Comparison of ENCODE assay signal across 20 cellular contexts in genomic region chr14:100556936-100557505, GRCh38.
"Had no signal": no experiment of that assay in that cellular context is flagged by ENCODE, and none has a peak within 500 bp of the region (broad histone marks: within the 10 kb centered on the region; RNA-seq: fewer than 3 reads in every experiment).

No MANE protein-coding gene starts in this region.

- ATAC-seq: activated CD4-positive, CD25-positive, alpha-beta regulatory T cell treated with anti-CD3 and anti-CD28 coated beads, Interleukin-2, amount 50 U/mL, for 24 hours; activated CD8-positive, alpha-beta T cell treated with anti-CD3 and anti-CD28 coated beads, Interleukin-2, amount 10 ng/mL, durations not matched to agents 7 days and 5 days; body of pancreas; gastrocnemius medialis; stimulated activated naive CD8-positive, alpha-beta T cell treated with anti-CD3 and anti-CD28 coated beads, Interleukin-15, Interleukin-2, amounts not matched to agents 100 U/mL and 50 U/mL, for 24 hours had no signal

- H3K4me3 ChIP-seq: body of pancreas, esophagus squamous epithelium, gastrocnemius medialis, lower lobe of right lung, spleen, upper lobe of left lung had no signal

- H3K36me3 ChIP-seq: esophagus squamous epithelium, gastrocnemius medialis, lower lobe of right lung, spleen, upper lobe of left lung had no signal

- H3K27ac Mint-ChIP-seq: activated CD4-positive, alpha-beta T cell treated with anti-CD3 and anti-CD28 coated beads, Interleukin-2, amount 10 ng/mL, durations not matched to agents 7 days and 5 days; activated naive CD8-positive, alpha-beta T cell treated with anti-CD3 and anti-CD28 coated beads, Interleukin-2, amount 50 U/mL, for 24 hours; activated T-helper 1 cell treated with anti-CD3 and anti-CD28 coated beads, Interleukin-12 subunit alpha, Interleukin-12 subunit beta, Interleukin-2, Interleukin-4 antibody, amounts not matched to agents 30 ng/mL and 10 ng/mL and 1 ng/mL, durations not matched to agents 14 hours and 24 hours and 36 hours; endodermal cell; naive B cell; T-helper 2 cell treated with Interferon-gamma antibody and Interleukin-4, amounts not matched to agents 5 μg/mL and 100 μg/mL, for 36 hours had no signal

- H3K4me1 Mint-ChIP-seq: endodermal cell had no signal

- H3K4me1 ChIP-seq: gastrocnemius medialis, upper lobe of left lung had no signal

- H3K36me3 Mint-ChIP-seq: naive B cell had no signal

- H3K9me3 ChIP-seq: body of pancreas, esophagus squamous epithelium, gastrocnemius medialis, lower lobe of right lung, spleen, upper lobe of left lung had no signal

- DNase-seq: activated CD4-positive, alpha-beta T cell treated with anti-CD3 and anti-CD28 coated beads, Interleukin-2, amount 10 ng/mL, durations not matched to agents 7 days and 5 days; activated CD8-positive, alpha-beta T cell treated with anti-CD3 and anti-CD28 coated beads, Interleukin-2, amount 10 ng/mL, durations not matched to agents 7 days and 5 days; activated gamma-delta T cell; activated naive CD4-positive, alpha-beta T cell treated with anti-CD3 and anti-CD28 coated beads, Interleukin-2, amount 50 U/mL, for 16 hours; activated naive CD8-positive, alpha-beta T cell treated with anti-CD3 and anti-CD28 coated beads, Interleukin-2, amount 50 U/mL, for 24 hours; body of pancreas; endodermal cell; esophagus squamous epithelium; gastrocnemius medialis; left cardiac atrium; naive B cell; spleen; stimulated activated CD4-positive, alpha-beta T cell treated with anti-CD3 and anti-CD28 coated beads, Interleukin-4, amount 100 ng/mL, for 24 hours; stimulated activated naive CD8-positive, alpha-beta T cell treated with anti-CD3 and anti-CD28 coated beads, Interleukin-15, Interleukin-2, amounts not matched to agents 100 U/mL and 50 U/mL, for 24 hours had no signal

- H3K9me3 Mint-ChIP-seq: activated CD4-positive, alpha-beta T cell treated with anti-CD3 and anti-CD28 coated beads, Interleukin-2, amount 10 ng/mL, durations not matched to agents 7 days and 5 days; activated naive CD8-positive, alpha-beta T cell treated with anti-CD3 and anti-CD28 coated beads, Interleukin-2, amount 50 U/mL, for 24 hours; activated T-helper 1 cell treated with anti-CD3 and anti-CD28 coated beads, Interleukin-12 subunit alpha, Interleukin-12 subunit beta, Interleukin-2, Interleukin-4 antibody, amounts not matched to agents 30 ng/mL and 10 ng/mL and 1 ng/mL, durations not matched to agents 14 hours and 24 hours and 36 hours; endodermal cell; naive B cell; T-helper 2 cell treated with Interferon-gamma antibody and Interleukin-4, amounts not matched to agents 5 μg/mL and 100 μg/mL, for 36 hours had no signal

- H3K27me3 Mint-ChIP-seq: activated CD4-positive, alpha-beta T cell treated with anti-CD3 and anti-CD28 coated beads, Interleukin-2, amount 10 ng/mL, durations not matched to agents 7 days and 5 days; activated naive CD8-positive, alpha-beta T cell treated with anti-CD3 and anti-CD28 coated beads, Interleukin-2, amount 50 U/mL, for 24 hours had no signal

- H3K27ac ChIP-seq: body of pancreas, esophagus squamous epithelium, gastrocnemius medialis, lower lobe of right lung, spleen, upper lobe of left lung, VCaP had no signal

- H3K27me3 ChIP-seq: body of pancreas, spleen, upper lobe of left lung had no signal

- H3K4me3 Mint-ChIP-seq: activated CD4-positive, alpha-beta T cell treated with anti-CD3 and anti-CD28 coated beads, Interleukin-2, amount 10 ng/mL, durations not matched to agents 7 days and 5 days; activated CD8-positive, alpha-beta T cell treated with anti-CD3 and anti-CD28 coated beads, Interleukin-2, amount 10 ng/mL, durations not matched to agents 7 days and 5 days; activated naive CD8-positive, alpha-beta T cell treated with anti-CD3 and anti-CD28 coated beads, Interleukin-2, amount 50 U/mL, for 24 hours; activated T-helper 1 cell treated with anti-CD3 and anti-CD28 coated beads, Interleukin-12 subunit alpha, Interleukin-12 subunit beta, Interleukin-2, Interleukin-4 antibody, amounts not matched to agents 30 ng/mL and 10 ng/mL and 1 ng/mL, durations not matched to agents 14 hours and 24 hours and 36 hours; endodermal cell; T-helper 2 cell treated with Interferon-gamma antibody and Interleukin-4, amounts not matched to agents 5 μg/mL and 100 μg/mL, for 36 hours had no signal
